In the genomic region with DNA sequence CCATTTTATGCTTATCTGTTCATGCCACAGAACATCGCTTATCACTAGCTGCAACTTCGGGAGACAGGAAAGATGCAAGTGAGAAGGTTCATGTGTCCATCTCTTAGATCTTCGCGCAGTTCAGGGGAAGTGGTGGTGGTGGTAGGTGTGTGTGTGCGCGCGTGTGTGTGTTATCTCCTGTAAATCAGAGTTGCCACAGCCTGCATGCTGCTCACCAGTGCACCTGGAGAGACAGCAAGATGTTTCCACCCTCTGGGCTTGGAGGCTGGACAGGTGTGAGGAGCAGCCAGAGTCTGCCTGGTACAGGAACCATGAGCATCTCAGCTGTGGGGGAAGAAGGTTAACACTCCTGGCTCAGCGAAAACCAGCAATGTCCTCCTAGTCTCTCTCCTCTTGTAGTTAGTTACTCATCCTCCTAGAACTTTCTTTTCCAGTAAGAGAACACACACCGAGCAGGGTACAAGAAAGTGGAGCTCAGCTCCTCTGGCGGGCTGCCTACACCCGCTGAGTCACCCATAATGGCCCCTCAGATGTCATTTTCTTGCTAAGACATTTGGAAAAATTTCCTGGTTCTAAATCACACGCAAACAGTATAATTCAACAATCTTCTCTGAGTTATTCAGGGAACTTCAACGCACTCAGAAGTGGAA, we compare ENCODE assay signal across 12 cellular contexts. TPM values are rescaled to one million over a fixed set of nuclear protein-coding genes. Genes with fewer than 3 reads are reported as not detected.
DNase-seq lines count a peak whose midpoint lies in the region; ATAC-seq, FAIRE-seq and TF ChIP-seq lines count a peak whose summit lies in the region.
"Had no signal": no experiment of that assay in that cellular context is flagged by ENCODE, and none has a peak within 500 bp of the region (broad histone marks: within the 10 kb centered on the region; RNA-seq: fewer than 3 reads in every experiment).

No MANE protein-coding gene starts in this region.

- no peak overlapping the region for H3K4me3 Mint-ChIP-seq in activated naive CD8-positive, alpha-beta T cell treated with anti-CD3 and anti-CD28 coated beads for 36 hours
- no peak overlapping the region for H3K4me3 Mint-ChIP-seq in neural progenitor cell

- no peak for FAIRE-seq in kidney (lab: Jason Lieb, UNC)
- FAIRE-seq: islet of Langerhans had no signal

- H3K9me3 ChIP-seq in kidney (ENCODE audit: control insufficient read depth in 1 of 2, low read length in 2 of 2) = no peaks in the 10 kb centered on the region
- H3K9me3 ChIP-seq in neural progenitor cell (ENCODE audit: low read depth) = no peaks in the 10 kb centered on the region

- H3F3A ChIP-seq in neural progenitor cell (ENCODE audit: low read depth) = no peaks in the 10 kb centered on the region

- H3K79me2 ChIP-seq in neural progenitor cell (ENCODE audit: low read depth) = no peaks in the 10 kb centered on the region

- H2AFZ ChIP-seq in neural progenitor cell (replicated peaks) = no peak overlapping the region

- H3K9ac ChIP-seq in kidney (ENCODE audit: low read length in 2 of 2) (no peak overlapping the region), neural progenitor cell (no peak overlapping the region)

- intact Hi-C loops in kidney (cut with DNase I) = no loop called here

- H4K20me1 ChIP-seq in neural progenitor cell (ENCODE audit: low read depth) = no peaks in the 10 kb centered on the region

- H3K27ac Mint-ChIP-seq in activated naive CD8-positive, alpha-beta T cell treated with anti-CD3 and anti-CD28 coated beads for 36 hours = peak overlapping the region; percentile 23
- no peak overlapping the region for H3K27ac Mint-ChIP-seq in neural progenitor cell

- no peaks in the 10 kb centered on the region for H3K36me3 ChIP-seq in kidney (ENCODE audit: control insufficient read depth in 1 of 2, insufficient read depth in 2 of 2, low read length in 2 of 2)
- no peaks in the 10 kb centered on the region for H3K36me3 ChIP-seq in neural progenitor cell

- no peaks in the 10 kb centered on the region for H3K9me3 Mint-ChIP-seq in activated naive CD8-positive, alpha-beta T cell treated with anti-CD3 and anti-CD28 coated beads for 36 hours
- H3K9me3 Mint-ChIP-seq in neural progenitor cell = no peaks in the 10 kb centered on the region

- H3K27me3 Mint-ChIP-seq in activated naive CD8-positive, alpha-beta T cell treated with anti-CD3 and anti-CD28 coated beads for 36 hours = no peaks in the 10 kb centered on the region
- H3K27me3 Mint-ChIP-seq in neural progenitor cell (ENCODE audit: insufficient read depth, low read depth) = peaks cover 4% of the 10 kb centered on the region

- TF ChIP-seq CTCF in kidney (IDR thresholded peaks at IDR 0.05; ENCODE audit: borderline replicate concordance, extremely low read depth, insufficient read depth) = no peak
- no peak for TF ChIP-seq CTCF in neural progenitor cell (IDR thresholded peaks at IDR 0.05)

- H3K4me1 ChIP-seq in kidney (ENCODE audit: control insufficient read depth in 1 of 2, insufficient read depth in 1 of 2, low read depth in 1 of 2, low read length in 2 of 2) (peaks cover 5 to 9% of the 10 kb centered on the region in 2 donors), neural progenitor cell (peaks cover 7% of the 10 kb centered on the region)

- H3K27me3 ChIP-seq in neural progenitor cell = no peaks in the 10 kb centered on the region

- H3K4me3 ChIP-seq in kidney (ENCODE audit: low read length in 2 of 2) (no peak overlapping the region), neural progenitor cell (no peak overlapping the region)

- no peak overlapping the region for H3K27ac ChIP-seq in kidney (ENCODE audit: low read depth in 2 of 2, low read length in 2 of 2)
- H3K27ac ChIP-seq in neural progenitor cell = no peak overlapping the region

- DNase-seq in A172 (ENCODE audit: low spot score) (peak; percentile 71), H4 (ENCODE audit: low spot score) (peak; percentile 29), kidney (peak; percentile 59), neural progenitor cell (ENCODE audit: low spot score) (no peak), NCI-H1105 treated with DMSO at 0.1 percent for 48 hours (lab: John Stamatoyannopoulos, UW) (no peak)
- no peak for DNase-seq in activated naive CD8-positive, alpha-beta T cell treated with anti-CD3 and anti-CD28 coated beads for 36 hours
- DNase-seq: effector CD8-positive, alpha-beta T cell; KG1; NCI-H446 had no signal

- H3K4me2 ChIP-seq in neural progenitor cell = no peak overlapping the region

- no peaks in the 10 kb centered on the region for H3K36me3 Mint-ChIP-seq in activated naive CD8-positive, alpha-beta T cell treated with anti-CD3 and anti-CD28 coated beads for 36 hours
- H3K36me3 Mint-ChIP-seq in neural progenitor cell = peaks cover 3% of the 10 kb centered on the region

- H3K4me1 Mint-ChIP-seq in activated naive CD8-positive, alpha-beta T cell treated with anti-CD3 and anti-CD28 coated beads for 36 hours = peaks cover 30% of the 10 kb centered on the region
- peaks cover 24% of the 10 kb centered on the region for H3K4me1 Mint-ChIP-seq in neural progenitor cell

- ATAC-seq in esophagus mucosa = no peak
- ATAC-seq in HG03045 (IDR thresholded peaks at IDR 0.05; ENCODE audit: unreplicated experiment) = no peak

RNA-seq across cellular contexts. Expression of a gene that starts 5.1 kb away (rescaled TPM):
- 0.36 and 0.64 TPM in 2 replicates for total RNA-seq in A172 (2014; rRNA removed; shearing (Covaris generic))
- total RNA-seq in H4 (2014; rRNA removed; shearing (Covaris generic)) = not detected in 2 replicates
- total RNA-seq in activated naive CD8-positive, alpha-beta T cell treated with anti-CD3 and anti-CD28 coated beads for 36 hours = not detected
- total RNA-seq in kidney (not detected), esophagus mucosa (not detected), neural progenitor cell (ENCODE audit: low replicate concordance) (not detected in 2 replicates)
- 0.17 TPM for polyA plus RNA-seq in kidney (ENCODE audit: insufficient read depth, low read depth, low replicate concordance)

RNA-seq across cellular contexts. Expression of a gene that starts 7.0 kb away (rescaled TPM):
- 228 and 320 TPM in 2 replicates for total RNA-seq in A172 (2014; rRNA removed; shearing (Covaris generic))
- 0.17 and 0.18 TPM in 2 replicates for total RNA-seq in H4 (2014; rRNA removed; shearing (Covaris generic))
- total RNA-seq in activated naive CD8-positive, alpha-beta T cell treated with anti-CD3 and anti-CD28 coated beads for 36 hours = 10 to 100 TPM; 24.6 to 25.4 TPM
- total RNA-seq in kidney (200 TPM), esophagus mucosa (23.8 TPM), neural progenitor cell (ENCODE audit: low replicate concordance) (34.2 and 52.5 TPM in 2 replicates)
- polyA plus RNA-seq in kidney (ENCODE audit: insufficient read depth, low read depth, low replicate concordance) = 234 TPM

RNA-seq across cellular contexts. Expression of a gene that starts 18.1 kb away (rescaled TPM):
- total RNA-seq in A172 (2014; rRNA removed; shearing (Covaris generic)) = 37.0 and 41.4 TPM in 2 replicates
- 45.0 and 50.5 TPM in 2 replicates for total RNA-seq in H4 (2014; rRNA removed; shearing (Covaris generic))
- 10 to 100 TPM; 83.0 to 84.4 TPM for total RNA-seq in activated naive CD8-positive, alpha-beta T cell treated with anti-CD3 and anti-CD28 coated beads for 36 hours
- 67.7 TPM for total RNA-seq in kidney
- 251 TPM for polyA plus RNA-seq in kidney (ENCODE audit: insufficient read depth, low read depth, low replicate concordance)
- total RNA-seq in esophagus mucosa = 60.8 TPM
- 24.3 and 29.7 TPM in 2 replicates for total RNA-seq in neural progenitor cell (ENCODE audit: low replicate concordance)

RNA-seq across cellular contexts. Expression of a gene that starts 28.5 kb away (rescaled TPM):
- 152 and 196 TPM in 2 replicates for total RNA-seq in A172 (2014; rRNA removed; shearing (Covaris generic))
- 46.9 and 53.4 TPM in 2 replicates for total RNA-seq in H4 (2014; rRNA removed; shearing (Covaris generic))
- total RNA-seq in activated naive CD8-positive, alpha-beta T cell treated with anti-CD3 and anti-CD28 coated beads for 36 hours = 100 to 1,000 TPM; 131 to 143 TPM
- 38.5 TPM for total RNA-seq in kidney
- 26.4 TPM for polyA plus RNA-seq in kidney (ENCODE audit: insufficient read depth, low read depth, low replicate concordance)
- total RNA-seq in esophagus mucosa = 62.5 TPM
- total RNA-seq in neural progenitor cell (ENCODE audit: low replicate concordance) = 41.3 and 78.8 TPM in 2 replicates

RNA-seq across cellular contexts. Expression of a gene that starts 33.0 kb away (rescaled TPM):
- total RNA-seq in A172 (2014; rRNA removed; shearing (Covaris generic)) = 81.4 and 102 TPM in 2 replicates
- 19.0 and 44.2 TPM in 2 replicates for total RNA-seq in H4 (2014; rRNA removed; shearing (Covaris generic))
- total RNA-seq in activated naive CD8-positive, alpha-beta T cell treated with anti-CD3 and anti-CD28 coated beads for 36 hours = 10 to 100 TPM; 84.1 to 91.2 TPM
- total RNA-seq in kidney = 50.2 TPM
- 63.4 TPM for polyA plus RNA-seq in kidney (ENCODE audit: insufficient read depth, low read depth, low replicate concordance)
- 35.8 TPM for total RNA-seq in esophagus mucosa
- total RNA-seq in neural progenitor cell (ENCODE audit: low replicate concordance) = 58.9 and 59.2 TPM in 2 replicates

Comparison
In these comparisons a context has a peak if more than half of its experiments do, and no peak if none do; other contexts are left out.
1. DNase-seq: peak in A172 (single experiment), H4 (single experiment) and kidney (single experiment); none in activated naive CD8-positive, alpha-beta T cell treated with anti-CD3 and anti-CD28 coated beads for 36 hours (single experiment), neural progenitor cell (single experiment) and NCI-H1105 treated with DMSO at 0.1 percent for 48 hours (single experiment).
2. RNA of a gene that starts 7.0 kb away (total RNA-seq): 228 to 320 TPM in A172, 200 TPM in kidney (single experiment), 34.2 to 52.5 TPM in neural progenitor cell, 24.6 to 25.4 TPM in activated naive CD8-positive, alpha-beta T cell treated with anti-CD3 and anti-CD28 coated beads for 36 hours and 23.8 TPM in esophagus mucosa (single experiment); 0.17 to 0.18 TPM in H4; every median in the first group is over 10 times any median in the second.